27 cellular contexts compared by ENCODE assay signal in the genomic region with DNA sequence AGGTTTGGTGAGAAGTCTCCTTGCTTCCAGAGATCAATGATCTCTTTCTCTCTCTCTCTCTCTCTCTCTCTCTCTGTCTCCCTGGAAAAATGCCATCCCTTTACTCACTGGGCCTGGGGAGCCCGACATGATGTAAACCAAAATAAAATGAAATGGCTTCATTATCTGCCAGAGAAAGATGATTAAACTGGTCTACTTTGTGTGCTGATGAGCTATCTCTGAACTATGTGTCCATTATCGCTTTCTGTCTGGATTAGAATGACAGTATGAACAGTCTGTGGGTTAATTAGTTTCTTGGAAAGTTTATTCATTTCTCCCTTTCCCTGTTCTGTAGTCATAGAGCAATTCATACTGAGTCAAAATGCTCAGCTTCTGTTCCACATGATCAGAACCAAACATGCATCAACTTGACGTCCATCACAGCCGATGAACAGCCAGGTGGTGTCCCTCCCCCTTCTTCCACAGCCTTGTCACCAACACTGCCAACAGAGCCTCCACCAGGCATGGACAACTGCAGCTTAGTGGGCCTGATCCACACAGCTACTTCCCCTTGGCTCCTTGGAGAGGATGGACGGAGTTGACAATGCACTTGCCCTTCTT.
A peak's percentile ranks its signal among the peaks of the same experiment; 100 is the strongest.
DNase-seq lines count a peak whose midpoint lies in the region; ATAC-seq, FAIRE-seq and TF ChIP-seq lines count a peak whose summit lies in the region.
"Had no signal": no experiment of that assay in that cellular context is flagged by ENCODE, and none has a peak within 500 bp of the region (broad histone marks: within the 10 kb centered on the region; RNA-seq: fewer than 3 reads in every experiment).

No MANE protein-coding gene starts in this region.

- FAIRE-seq in GM12878 (lab: Jason Lieb, UNC), result no peak
- FAIRE-seq: K562 had no signal

- H3K36me3 Mint-ChIP-seq in activated T-cell treated with anti-CD3 and anti-CD28 coated beads, Interleukin-2, amount 50 U/mL, for 24 hours (ENCODE audit: low read depth), result no peaks in the 10 kb centered on the region
- no peaks in the 10 kb centered on the region for H3K36me3 Mint-ChIP-seq in stimulated activated effector memory CD8-positive, alpha-beta T cell treated with anti-CD3 and anti-CD28 coated beads, Interleukin-12 subunit alpha, Interleukin-12 subunit beta, amount 100 ng/mL, for 72 hours
- H3K36me3 Mint-ChIP-seq in chondrocyte (ENCODE audit: low read depth), result no peaks in the 10 kb centered on the region
- H3K36me3 Mint-ChIP-seq: activated naive CD8-positive, alpha-beta T cell treated with anti-CD3 and anti-CD28 coated beads for 36 hours; CD8-positive, alpha-beta memory T cell; immature natural killer cell had no signal

- H3K36me3 ChIP-seq in GM12878 (ENCODE audit: control insufficient read depth in 2 of 2, insufficient read depth in 2 of 2, low read length in 1 of 2), result no peaks in the 10 kb centered on the region
- H3K36me3 ChIP-seq: left lung, prostate gland had no signal

- POLR2A ChIA-PET in GM12878 (lab: Charles Lee), result no interaction called here

- TF ChIP-seq RAD21 in GM12878 (IDR thresholded peaks at IDR 0.05; ENCODE audit: insufficient read depth, low read depth, low read length), result no peak

- no peaks in the 10 kb centered on the region for H3K4me1 Mint-ChIP-seq in activated T-cell treated with anti-CD3 and anti-CD28 coated beads, Interleukin-2, amount 50 U/mL, for 24 hours (ENCODE audit: low read depth)
- H3K4me1 Mint-ChIP-seq in stimulated activated effector memory CD8-positive, alpha-beta T cell treated with anti-CD3 and anti-CD28 coated beads, Interleukin-12 subunit alpha, Interleukin-12 subunit beta, amount 100 ng/mL, for 72 hours, result peaks cover 10% of the 10 kb centered on the region
- no peaks in the 10 kb centered on the region for H3K4me1 Mint-ChIP-seq in chondrocyte (ENCODE audit: low read depth)
- H3K4me1 Mint-ChIP-seq: activated CD4-positive, alpha-beta T cell treated with anti-CD3 and anti-CD28 coated beads, Interleukin-2, amount 10 ng/mL, durations not matched to agents 7 days and 5 days; activated naive CD8-positive, alpha-beta T cell treated with anti-CD3 and anti-CD28 coated beads for 36 hours; CD8-positive, alpha-beta memory T cell; central memory CD8-positive, alpha-beta T cell; immature natural killer cell had no signal

- SMC1A ChIA-PET in GM12878 (lab: Charles Lee; ENCODE audit: uncharacterized antibody, unreplicated experiment), result interaction anchor here (0.7 kb wide), 1 partner anchor 1939 kb away, joined by 3 read pairs; no protein-coding TSS in a partner anchor

- ATAC-seq in HG02588 (IDR thresholded peaks at IDR 0.05; ENCODE audit: unreplicated experiment) (peak; percentile 48), GM12878 (peak; percentile 66)
- peak; percentile 80 for ATAC-seq in stimulated activated effector memory CD8-positive, alpha-beta T cell treated with anti-CD3 and anti-CD28 coated beads, Interleukin-12 subunit alpha, Interleukin-12 subunit beta, amount 100 ng/mL, for 72 hours
- ATAC-seq: K562, left lung, sciatic nerve, T-helper 17 cell had no signal

- H3K27me3 Mint-ChIP-seq in activated T-cell treated with anti-CD3 and anti-CD28 coated beads, Interleukin-2, amount 50 U/mL, for 24 hours, result peaks cover 44% of the 10 kb centered on the region
- peaks cover 3% of the 10 kb centered on the region for H3K27me3 Mint-ChIP-seq in chondrocyte (ENCODE audit: low read depth)

- H2AFZ ChIP-seq in GM12878 (ENCODE audit: control insufficient read depth, low read depth, low read length), result no peak overlapping the region

- TF ChIP-seq EP300 in GM12878 (IDR thresholded peaks at IDR 0.05; ENCODE audit: borderline replicate concordance in 1 of 2, control insufficient read depth in 1 of 2, low read depth in 2 of 2, low read length in 2 of 2), result peak in 1 of 2 experiments; percentile 40; a peak in 1 of 4 replicates

- H3K4me3 Mint-ChIP-seq in activated T-cell treated with anti-CD3 and anti-CD28 coated beads, Interleukin-2, amount 50 U/mL, for 24 hours, result no peak overlapping the region
- no peak overlapping the region for H3K4me3 Mint-ChIP-seq in stimulated activated effector memory CD8-positive, alpha-beta T cell treated with anti-CD3 and anti-CD28 coated beads, Interleukin-12 subunit alpha, Interleukin-12 subunit beta, amount 100 ng/mL, for 72 hours
- H3K4me3 Mint-ChIP-seq in chondrocyte (ENCODE audit: unreplicated experiment), result no peak overlapping the region
- H3K4me3 Mint-ChIP-seq: activated CD4-positive, alpha-beta T cell treated with anti-CD3 and anti-CD28 coated beads, Interleukin-2, amount 10 ng/mL, durations not matched to agents 7 days and 5 days; activated naive CD8-positive, alpha-beta T cell treated with anti-CD3 and anti-CD28 coated beads for 36 hours; B cell; CD8-positive, alpha-beta memory T cell; central memory CD8-positive, alpha-beta T cell; immature natural killer cell; T-helper 17 cell had no signal

- H3K27me3 ChIP-seq in GM12878 (replicated peaks in 1 of 2; ENCODE audit: control insufficient read depth in 2 of 2, insufficient read depth in 2 of 2, low read length in 1 of 2), result peaks cover 0 to under 1% of the 10 kb centered on the region in 2 experiments; a peak in 2 of 4 replicates
- H3K27me3 ChIP-seq: left lung had no signal

- no peak overlapping the region for H3K27ac ChIP-seq in GM12878 (ENCODE audit: control insufficient read depth, insufficient read depth)
- H3K27ac ChIP-seq: left lung, prostate gland had no signal

- H3K4me3 ChIP-seq in GM12878, result no peak overlapping the region
- H3K4me3 ChIP-seq: K562, left lung, prostate gland had no signal

- no peak for TF ChIP-seq CTCF in GM12878 (IDR thresholded peaks at IDR 0.05 in 2 of 3, conservative IDR thresholded peaks at IDR 0.05 in 1 of 3; ENCODE audit: control insufficient read depth in 2 of 3, extremely low read depth in 1 of 3, insufficient read depth in 1 of 3, low read depth in 3 of 3, low read length in 3 of 3)
- TF ChIP-seq CTCF in chondrocyte (IDR thresholded peaks at IDR 0.05), result no peak

- RAD21 ChIA-PET in GM12878 (lab: Charles Lee; ENCODE audit: unreplicated experiment), result no interaction called here

- no peaks in the 10 kb centered on the region for H4K20me1 ChIP-seq in GM12878 (ENCODE audit: control insufficient read depth, insufficient read depth)

- no peak overlapping the region for H3K27ac Mint-ChIP-seq in activated T-cell treated with anti-CD3 and anti-CD28 coated beads, Interleukin-2, amount 50 U/mL, for 24 hours
- H3K27ac Mint-ChIP-seq in stimulated activated effector memory CD8-positive, alpha-beta T cell treated with anti-CD3 and anti-CD28 coated beads, Interleukin-12 subunit alpha, Interleukin-12 subunit beta, amount 100 ng/mL, for 72 hours, result no peak overlapping the region
- no peak overlapping the region for H3K27ac Mint-ChIP-seq in chondrocyte (ENCODE audit: unreplicated experiment)
- H3K27ac Mint-ChIP-seq: activated CD4-positive, alpha-beta T cell treated with anti-CD3 and anti-CD28 coated beads, Interleukin-2, amount 10 ng/mL, durations not matched to agents 7 days and 5 days; activated naive CD8-positive, alpha-beta T cell treated with anti-CD3 and anti-CD28 coated beads for 36 hours; B cell; T-helper 17 cell had no signal

- no peak for TF ChIP-seq POLR2A in GM12878 (IDR thresholded peaks at IDR 0.05; ENCODE audit: low read depth, low read length)

- WGBS in GM12878 (ENCODE audit: insufficient coverage, insufficient replicate concordance, low lambda C conversion rate, missing lambda C conversion rate), result 2% methylated on average over 5 of the region's 5 CpGs

- CTCF ChIA-PET in GM12878 (lab: Yijun Ruan, JAX), result no interaction called here

- H3K4me2 ChIP-seq in GM12878 (ENCODE audit: control insufficient read depth, insufficient read depth), result no peak overlapping the region
- H3K4me2 ChIP-seq: SK-N-SH had no signal

- no peaks in the 10 kb centered on the region; the same call in 2 of the 3 replicates for H3K9me3 ChIP-seq in GM12878 (replicated peaks; ENCODE audit: control insufficient read depth, insufficient read depth, low read length)
- H3K9me3 ChIP-seq: left lung, prostate gland, SK-N-SH had no signal

- no peaks in the 10 kb centered on the region; the same call in 1 of the 2 replicates for H3K4me1 ChIP-seq in GM12878 (ENCODE audit: control insufficient read depth, insufficient read depth, low read length)
- H3K4me1 ChIP-seq: left lung, prostate gland had no signal

- no TSS peak for BruUV-seq in GM12878 (replicated peaks; lab: Mats Ljungman, UMichigan)

- in situ Hi-C loops in GM12878 (cut with MboI), result no loop called here

- intact Hi-C loops in GM12878 (cut with micrococcal nuclease; ENCODE audit: unreplicated experiment), result no loop called here

- H3K9ac ChIP-seq in GM12878 (ENCODE audit: control insufficient read depth, insufficient read depth, low read length), result no peak overlapping the region
- H3K9ac ChIP-seq: SK-N-SH had no signal

- H3K9me3 Mint-ChIP-seq in activated T-cell treated with anti-CD3 and anti-CD28 coated beads, Interleukin-2, amount 50 U/mL, for 24 hours, result no peaks in the 10 kb centered on the region
- no peaks in the 10 kb centered on the region for H3K9me3 Mint-ChIP-seq in stimulated activated effector memory CD8-positive, alpha-beta T cell treated with anti-CD3 and anti-CD28 coated beads, Interleukin-12 subunit alpha, Interleukin-12 subunit beta, amount 100 ng/mL, for 72 hours
- no peaks in the 10 kb centered on the region for H3K9me3 Mint-ChIP-seq in chondrocyte (ENCODE audit: low read depth)
- H3K9me3 Mint-ChIP-seq: activated CD4-positive, alpha-beta T cell treated with anti-CD3 and anti-CD28 coated beads, Interleukin-2, amount 10 ng/mL, durations not matched to agents 7 days and 5 days; activated naive CD8-positive, alpha-beta T cell treated with anti-CD3 and anti-CD28 coated beads for 36 hours; CD8-positive, alpha-beta memory T cell; central memory CD8-positive, alpha-beta T cell; immature natural killer cell had no signal

- DNase-seq in activated T-cell treated with anti-CD3 and anti-CD28 coated beads for 48 hours (ENCODE audit: low read depth) (peak; percentile 1), GM12878 (ENCODE audit: low read depth, low spot score) (no peak), chondrocyte (ENCODE audit: low spot score) (no peak), RPMI8226 (no peak), HuH-7 (ENCODE audit: low spot score) (no peak)
- DNase-seq in activated T-cell treated with anti-CD3 and anti-CD28 coated beads, Interleukin-2, amount 50 U/mL, for 24 hours, result no peak
- no peak for DNase-seq in stimulated activated effector memory CD8-positive, alpha-beta T cell treated with anti-CD3 and anti-CD28 coated beads, Interleukin-12 subunit alpha, Interleukin-12 subunit beta, amount 100 ng/mL, for 72 hours (ENCODE audit: low spot score in 2 of 2)
- DNase-seq: activated CD4-positive, alpha-beta T cell treated with anti-CD3 and anti-CD28 coated beads, Interleukin-2, amount 10 ng/mL, durations not matched to agents 7 days and 5 days; activated naive CD8-positive, alpha-beta T cell treated with anti-CD3 and anti-CD28 coated beads for 36 hours; aorta; CD8-positive, alpha-beta memory T cell; immature natural killer cell; left lung; NCI-H1105; NCI-H2029; NCI-H69; SK-N-SH; stimulated activated CD4-positive, alpha-beta T cell treated with anti-CD3 and anti-CD28 coated beads, Interleukin-12 subunit alpha, Interleukin-12 subunit beta, amount 100 ng/mL, for 4 hours; stimulated activated CD4-positive, alpha-beta T cell treated with anti-CD3 and anti-CD28 coated beads, Interleukin-4, amount 100 ng/mL, for 4 hours; stimulated activated naive CD4-positive, alpha-beta T cell treated with Interleukin-2 at 50 U/mL for 16 hours; T-helper 17 cell had no signal

- no peaks in the 10 kb centered on the region for H3K79me2 ChIP-seq in GM12878 (ENCODE audit: control insufficient read depth, insufficient read depth, low read length)
